Comparison of ENCODE assay signal across 23 cellular contexts in genomic region chrX:17778984-17779383, GRCh38.
"Had no signal": no experiment of that assay in that cellular context is flagged by ENCODE, and none has a peak within 500 bp of the region (broad histone marks: within the 10 kb centered on the region; RNA-seq: fewer than 3 reads in every experiment).

No MANE protein-coding gene starts in this region.

- H3K27me3 Mint-ChIP-seq: activated CD4-positive, alpha-beta memory T cell treated with anti-CD3 and anti-CD28 coated beads, Interleukin-2, amount 10 ng/mL, durations not matched to agents 7 days and 5 days; activated naive CD8-positive, alpha-beta T cell treated with anti-CD3 and anti-CD28 coated beads for 36 hours had no signal

- DNase-seq: activated CD4-positive, alpha-beta memory T cell treated with anti-CD3 and anti-CD28 coated beads, Interleukin-2, amount 10 ng/mL, durations not matched to agents 7 days and 5 days; activated CD4-positive, alpha-beta T cell treated with anti-CD3 and anti-CD28 coated beads, Interleukin-2, amount 50 U/mL, for 1 hour; activated CD8-positive, alpha-beta memory T cell treated with anti-CD3 and anti-CD28 coated beads, Interleukin-2, amount 50 U/mL, for 48 hours; activated effector memory CD4-positive, alpha-beta T cell treated with anti-CD3 and anti-CD28 coated beads, Interleukin-2, amount 50 U/mL, for 16 hours; activated naive CD8-positive, alpha-beta T cell treated with anti-CD3 and anti-CD28 coated beads for 36 hours; activated T-cell treated with anti-CD3 and anti-CD28 coated beads, Interleukin-2, amount 50 U/mL, for 1 hour; adrenal gland; anterior cingulate cortex; caudate nucleus; IMR-90; Kasumi-1; KBM-7; NCI-H1105 treated with DMSO at 0.1 percent for 48 hours; NCI-H1436 treated with DMSO at 0.1 percent for 48 hours; NCI-H187 treated with DMSO at 0.1 percent for 48 hours; NCI-H2081 treated with DMSO at 0.1 percent for 48 hours; NCI-H446; NCI-H524; Peyer's patch; Right ventricle myocardium superior; SJCRH30; SK-N-SH had no signal

- ATAC-seq: activated CD4-positive, CD25-positive, alpha-beta regulatory T cell treated with anti-CD3 and anti-CD28 coated beads, Interleukin-2, amount 50 U/mL, for 24 hours had no signal

- H3K36me3 Mint-ChIP-seq: activated naive CD8-positive, alpha-beta T cell treated with anti-CD3 and anti-CD28 coated beads for 36 hours had no signal

- H3K27ac Mint-ChIP-seq: activated CD4-positive, alpha-beta memory T cell treated with anti-CD3 and anti-CD28 coated beads, Interleukin-2, amount 10 ng/mL, durations not matched to agents 7 days and 5 days; activated naive CD8-positive, alpha-beta T cell treated with anti-CD3 and anti-CD28 coated beads for 36 hours had no signal

- H3K4me3 Mint-ChIP-seq: activated CD4-positive, alpha-beta memory T cell treated with anti-CD3 and anti-CD28 coated beads, Interleukin-2, amount 10 ng/mL, durations not matched to agents 7 days and 5 days; activated naive CD8-positive, alpha-beta T cell treated with anti-CD3 and anti-CD28 coated beads for 36 hours had no signal

- H3K4me1 Mint-ChIP-seq: activated CD4-positive, alpha-beta memory T cell treated with anti-CD3 and anti-CD28 coated beads, Interleukin-2, amount 10 ng/mL, durations not matched to agents 7 days and 5 days had no signal

- H3K9me3 Mint-ChIP-seq: activated CD4-positive, alpha-beta memory T cell treated with anti-CD3 and anti-CD28 coated beads, Interleukin-2, amount 10 ng/mL, durations not matched to agents 7 days and 5 days had no signal
